ENCODE assay signal across 8 cellular contexts in genomic region chr15:82540984-82541431, GRCh38. TPM values are rescaled to one million over a fixed set of nuclear protein-coding genes. Genes with fewer than 3 reads are reported as not detected.
A peak's percentile ranks its signal among the peaks of the same experiment; 100 is the strongest.
DNase-seq lines count a peak whose midpoint lies in the region; ATAC-seq lines count a peak whose summit lies in the region.

No MANE protein-coding gene starts in this region.

- POLR2A ChIA-PET in activated CD4-positive, alpha-beta T cell treated with anti-CD3 and anti-CD28 coated beads, Interleukin-2, amount 10 ng/mL, durations not matched to agents 7 days and 5 days (lab: Charles Lee): interaction anchor here (0.6 kb wide), 1 partner anchor 482 kb away, joined by 3 read pairs; no protein-coding TSS in a partner anchor

- no peak for DNase-seq in activated CD4-positive, alpha-beta T cell treated with anti-CD3 and anti-CD28 coated beads, Interleukin-2, amount 10 ng/mL, durations not matched to agents 7 days and 5 days
- DNase-seq in activated CD4-positive, alpha-beta T cell treated with anti-CD3 and anti-CD28 coated beads for 1 hour: no peak
- no peak for DNase-seq in activated T-helper 2 cell treated with anti-CD3 and anti-CD28 coated beads, Interferon-gamma antibody, Interleukin-2, Interleukin-4, amounts not matched to agents 10 μg/mL and 5 μg/mL and 100 μg/mL, durations not matched to agents 14 hours and 24 hours and 36 hours (ENCODE audit: low spot score)
- no peak for DNase-seq in left ventricle myocardium superior
- no peak for DNase-seq in sciatic nerve (ENCODE audit: low spot score)
- DNase-seq in effector CD8-positive, alpha-beta T cell (lab: John Stamatoyannopoulos, UW): no peak
- DNase-seq in CD1c-positive myeloid dendritic cell (ENCODE audit: extremely low spot score): no peak

- peak; percentile 2 for ATAC-seq in left ventricle myocardium superior
- peak; percentile 21 for ATAC-seq in sciatic nerve
- ATAC-seq in HG03039 (IDR thresholded peaks at IDR 0.05; ENCODE audit: unreplicated experiment): no peak

- intact Hi-C loops in activated T-helper 2 cell treated with anti-CD3 and anti-CD28 coated beads, Interferon-gamma antibody, Interleukin-2, Interleukin-4, amounts not matched to agents 10 μg/mL and 5 μg/mL and 100 μg/mL, durations not matched to agents 14 hours and 24 hours and 36 hours (cut with micrococcal nuclease): loop anchor here (10.0 kb wide), 4 partner anchors 214 to 474 kb away; partner anchors contain the start of genes C15orf40 and RAMAC
- intact Hi-C loops in left ventricle myocardium superior (cut with micrococcal nuclease) (loop anchor here (10.0 kb wide), 1 partner anchor 174 kb away; no protein-coding TSS in a partner anchor), sciatic nerve (cut with DNase I) (no loop called here)

- H3K9me3 Mint-ChIP-seq in activated CD4-positive, alpha-beta T cell treated with anti-CD3 and anti-CD28 coated beads, Interleukin-2, amount 10 ng/mL, durations not matched to agents 7 days and 5 days: no peaks in the 10 kb centered on the region
- no peaks in the 10 kb centered on the region for H3K9me3 Mint-ChIP-seq in activated T-helper 2 cell treated with anti-CD3 and anti-CD28 coated beads, Interferon-gamma antibody, Interleukin-2, Interleukin-4, amounts not matched to agents 10 μg/mL and 5 μg/mL and 100 μg/mL, durations not matched to agents 14 hours and 24 hours and 36 hours

- peaks cover 47% of the 10 kb centered on the region for H3K4me1 Mint-ChIP-seq in activated CD4-positive, alpha-beta T cell treated with anti-CD3 and anti-CD28 coated beads, Interleukin-2, amount 10 ng/mL, durations not matched to agents 7 days and 5 days
- peaks cover 21% of the 10 kb centered on the region for H3K4me1 Mint-ChIP-seq in activated T-helper 2 cell treated with anti-CD3 and anti-CD28 coated beads, Interferon-gamma antibody, Interleukin-2, Interleukin-4, amounts not matched to agents 10 μg/mL and 5 μg/mL and 100 μg/mL, durations not matched to agents 14 hours and 24 hours and 36 hours (ENCODE audit: low read depth)

- CTCF ChIA-PET in activated CD4-positive, alpha-beta T cell treated with anti-CD3 and anti-CD28 coated beads, Interleukin-2, amount 10 ng/mL, durations not matched to agents 7 days and 5 days (lab: Charles Lee): interaction anchor here (1.0 to 5.1 kb wide), 4 partner anchors 10 to 624 kb away, joined by 3 to 51 read pairs (median 6); partner anchors contain the start of gene C15orf40

- peak overlapping the region; percentile 97 for H3K4me3 Mint-ChIP-seq in activated CD4-positive, alpha-beta T cell treated with anti-CD3 and anti-CD28 coated beads, Interleukin-2, amount 10 ng/mL, durations not matched to agents 7 days and 5 days
- H3K4me3 Mint-ChIP-seq in activated T-helper 2 cell treated with anti-CD3 and anti-CD28 coated beads, Interferon-gamma antibody, Interleukin-2, Interleukin-4, amounts not matched to agents 10 μg/mL and 5 μg/mL and 100 μg/mL, durations not matched to agents 14 hours and 24 hours and 36 hours (ENCODE audit: low read depth): peak overlapping the region; percentile 95

- peak overlapping the region; percentile 98 for H3K27ac Mint-ChIP-seq in activated CD4-positive, alpha-beta T cell treated with anti-CD3 and anti-CD28 coated beads, Interleukin-2, amount 10 ng/mL, durations not matched to agents 7 days and 5 days
- peak overlapping the region; percentile 88 for H3K27ac Mint-ChIP-seq in activated T-helper 2 cell treated with anti-CD3 and anti-CD28 coated beads, Interferon-gamma antibody, Interleukin-2, Interleukin-4, amounts not matched to agents 10 μg/mL and 5 μg/mL and 100 μg/mL, durations not matched to agents 14 hours and 24 hours and 36 hours

- peaks cover 3% of the 10 kb centered on the region for H3K27me3 Mint-ChIP-seq in activated CD4-positive, alpha-beta T cell treated with anti-CD3 and anti-CD28 coated beads, Interleukin-2, amount 10 ng/mL, durations not matched to agents 7 days and 5 days
- peaks cover 5% of the 10 kb centered on the region for H3K27me3 Mint-ChIP-seq in activated T-helper 2 cell treated with anti-CD3 and anti-CD28 coated beads, Interferon-gamma antibody, Interleukin-2, Interleukin-4, amounts not matched to agents 10 μg/mL and 5 μg/mL and 100 μg/mL, durations not matched to agents 14 hours and 24 hours and 36 hours (ENCODE audit: low read depth)

- peaks cover 44% of the 10 kb centered on the region for H3K36me3 Mint-ChIP-seq in activated CD4-positive, alpha-beta T cell treated with anti-CD3 and anti-CD28 coated beads, Interleukin-2, amount 10 ng/mL, durations not matched to agents 7 days and 5 days (ENCODE audit: low read depth)
- H3K36me3 Mint-ChIP-seq in activated T-helper 2 cell treated with anti-CD3 and anti-CD28 coated beads, Interferon-gamma antibody, Interleukin-2, Interleukin-4, amounts not matched to agents 10 μg/mL and 5 μg/mL and 100 μg/mL, durations not matched to agents 14 hours and 24 hours and 36 hours (ENCODE audit: low read depth): peaks cover 46% of the 10 kb centered on the region

RNA-seq across cellular contexts. Expression of gene RPS17, which starts 0.8 kb away (rescaled TPM):
- total RNA-seq in activated CD4-positive, alpha-beta T cell treated with anti-CD3 and anti-CD28 coated beads, Interleukin-2, amount 10 ng/mL, durations not matched to agents 7 days and 5 days: 1,000 to 10,000 TPM; 1,680 to 1,976 TPM
- 2,500 and 2,516 TPM in 2 replicates for total RNA-seq in activated T-helper 2 cell treated with anti-CD3 and anti-CD28 coated beads, Interferon-gamma antibody, Interleukin-2, Interleukin-4, amounts not matched to agents 10 μg/mL and 5 μg/mL and 100 μg/mL, durations not matched to agents 14 hours and 24 hours and 36 hours
- total RNA-seq in left ventricle myocardium superior (717 TPM), sciatic nerve (1,050 TPM)
